1 cellular context compared by ENCODE assay signal in the genomic region with DNA sequence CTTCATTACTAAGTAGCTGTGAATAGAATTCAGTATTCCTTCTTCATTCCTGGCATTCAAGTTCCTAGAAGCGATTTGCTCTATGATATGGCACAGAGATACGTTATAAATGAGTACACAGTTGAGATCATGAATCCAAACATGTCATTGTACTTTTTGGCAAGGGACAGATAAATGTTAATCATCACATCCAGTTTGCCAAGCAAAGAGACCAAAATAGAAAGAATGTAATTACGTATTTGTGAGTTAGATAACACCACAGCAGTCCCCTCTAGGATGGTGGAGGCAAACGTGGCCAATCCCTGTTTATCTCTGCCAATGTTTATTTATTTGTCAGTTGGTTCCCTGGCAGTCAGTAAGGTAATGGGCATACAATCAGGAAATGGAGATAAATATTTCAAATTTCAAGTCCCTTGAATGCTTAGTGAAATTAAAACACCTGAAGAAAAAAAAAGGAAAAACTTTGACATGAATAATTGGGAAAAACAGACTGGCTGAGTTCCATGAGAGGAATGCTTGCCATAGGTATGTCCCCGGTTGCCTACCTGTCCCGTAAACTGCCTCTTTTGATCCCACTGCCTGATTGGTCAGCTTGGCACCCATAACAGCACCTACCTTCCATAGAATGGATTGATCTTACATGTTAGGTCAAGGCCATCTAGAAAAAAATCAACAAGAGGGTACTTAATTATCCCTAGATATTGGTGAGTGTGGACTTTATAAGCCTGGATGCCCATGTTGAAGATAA.
TF ChIP-seq lines count a peak whose summit lies in the region.

No MANE protein-coding gene starts in this region.

TF ChIP-seq in IMR-90, 13 proteins besides CTCF, POLR2A, EP300 and RAD21 (continued from another document):
- TF ChIP-seq MAFK (IDR thresholded peaks at IDR 0.05; ENCODE audit: low read depth, low read length) = no peak
- TF ChIP-seq BHLHE40 (IDR thresholded peaks at IDR 0.05; ENCODE audit: low read depth, low read length) = no peak
- no peak for TF ChIP-seq RCOR1 (IDR thresholded peaks at IDR 0.05; ENCODE audit: insufficient replicate concordance, low read length)
- TF ChIP-seq CEBPB (IDR thresholded peaks at IDR 0.05; ENCODE audit: low read depth, low read length) = no peak
- TF ChIP-seq CHD1 (IDR thresholded peaks at IDR 0.05; ENCODE audit: low read depth, low read length) = no peak
- TF ChIP-seq RFX5 (IDR thresholded peaks at IDR 0.05; ENCODE audit: low read depth, low read length) = no peak
- no peak for TF ChIP-seq MAZ (IDR thresholded peaks at IDR 0.05; ENCODE audit: borderline replicate concordance, low read depth, low read length)
